In genomic region chr17:75855310-75856061, GRCh38 we compare ENCODE assay signal across 8 cellular contexts. TPM values are rescaled to one million over a fixed set of nuclear protein-coding genes. Genes with fewer than 3 reads are reported as not detected.
DNase-seq lines count a peak whose midpoint lies in the region; ATAC-seq and TF ChIP-seq lines count a peak whose summit lies in the region.

Gene WBP2 (minus strand): TSS chr17:75855335. CDS start chr17:75855297, 38 bp downstream.

- H3K4me1 Mint-ChIP-seq in WTC11 (peaks cover 12% of the 10 kb centered on the region), immature natural killer cell (peaks cover 22 to 43% of the 10 kb centered on the region in 2 donors)

- TF ChIP-seq POLR2A in GM18951 (IDR thresholded peaks at IDR 0.05; ENCODE audit: extremely low read depth, insufficient read depth, insufficient read length): peak; percentile 98

- peak; percentile 14 for TF ChIP-seq CTCF in AG09319 (IDR thresholded peaks at IDR 0.05; ENCODE audit: low read depth, low read length)
- no peak for TF ChIP-seq CTCF in WTC11 (IDR thresholded peaks at IDR 0.05)
- TF ChIP-seq CTCF in cardiac fibroblast (IDR thresholded peaks at IDR 0.05; ENCODE audit: low read depth, low read length): no peak

- in situ Hi-C loops in GM18951 (cut with MboI; ENCODE audit: low sequenced_read_pairs, unreplicated experiment): no loop called here

- H3K27me3 Mint-ChIP-seq in WTC11 (ENCODE audit: low read depth) (no peaks in the 10 kb centered on the region), immature natural killer cell (ENCODE audit: low read depth in 3 of 3) (peaks cover 0 to 4% (median 0%) of the 10 kb centered on the region in 3 donors)

- H3K36me3 Mint-ChIP-seq in WTC11 (peaks cover 5% of the 10 kb centered on the region; the same call in 1 of the 2 replicates), immature natural killer cell (no peaks in the 10 kb centered on the region)

- H3K27ac Mint-ChIP-seq in WTC11 (peak within 1 kb of the TSS; percentile 98), immature natural killer cell (peak within 1 kb of the TSS in 3 of 6 donors; percentile 80 to 93 (median 91))

- H3K4me3 Mint-ChIP-seq in WTC11 (no peak within 1 kb of the TSS), immature natural killer cell (peak within 1 kb of the TSS in 1 of 5 donors; percentile 90)

- CTCF ChIA-PET in WTC11 (lab: Charles Lee): interaction anchor here (0.6 to 6.0 kb wide), 44 partner anchors 9 to 816 kb away, joined by 3 to 100 read pairs (median 4); partner anchors contain the start of genes ACOX1, CDK3, FBF1 and GALK1

- ATAC-seq in HG03196 (IDR thresholded peaks at IDR 0.05; ENCODE audit: unreplicated experiment) (peak; percentile 85), WTC11 (peak; percentile 92)

- peak within 1 kb of the TSS; percentile 94 to 95 for H3K4me3 ChIP-seq in cardiac fibroblast (replicated peaks in 1 of 2; ENCODE audit: low read depth in 2 of 2, low read length in 2 of 2)

- POLR2A ChIA-PET in WTC11 (lab: Charles Lee): interaction anchor here (0.6 to 1.5 kb wide), 17 partner anchors 9 to 108 kb away, joined by 3 to 16 read pairs (median 6); partner anchors contain the start of genes FBF1, TRIM47 and UNK

- H3K9me3 Mint-ChIP-seq in WTC11 (no peaks in the 10 kb centered on the region), immature natural killer cell (no peaks in the 10 kb centered on the region)

- DNase-seq in AG09319 (ENCODE audit: extremely low read depth, low read depth) (peak; percentile 99), NCI-H226 (peak; percentile 99), WTC11 (ENCODE audit: low spot score) (peak; percentile 98), cardiac fibroblast (ENCODE audit: low read depth in 2 of 2) (peak; percentile 100), immature natural killer cell (peak; percentile 98 to 99 (median 99)), smooth muscle cell of the brain vasculature (ENCODE audit: low read depth, low spot score) (peak; percentile 99)

TF ChIP-seq in WTC11, 78 proteins besides CTCF, POLR2A, EP300 and RAD21 (continues in another document):
- TF ChIP-seq TP53 (CRISPR knock-in tag; IDR thresholded peaks at IDR 0.05) (0 out of 2 replicates have a peak, but pooled peaks have one; percentile 35), SMAD3 (CRISPR knock-in tag; IDR thresholded peaks at IDR 0.05; ENCODE audit: borderline replicate concordance) (no peak), HMGA2 (CRISPR knock-in tag; IDR thresholded peaks at IDR 0.05) (0 out of 2 replicates have a peak, but pooled peaks have one; percentile 8), ESRRA (CRISPR knock-in tag; IDR thresholded peaks at IDR 0.05; ENCODE audit: borderline replicate concordance) (no peak), ETV6 (CRISPR knock-in tag; IDR thresholded peaks at IDR 0.05) (peak; percentile 81; the same call in 1 of the 2 replicates), GTF2I (CRISPR knock-in tag; conservative IDR thresholded peaks at IDR 0.05) (no peak), E2F5 (CRISPR knock-in tag; IDR thresholded peaks at IDR 0.05) (no peak), CDX4 (CRISPR knock-in tag; IDR thresholded peaks at IDR 0.05; ENCODE audit: borderline replicate concordance) (no peak), ZNF671 (CRISPR knock-in tag; IDR thresholded peaks at IDR 0.05) (no peak), SOX15 (CRISPR knock-in tag; IDR thresholded peaks at IDR 0.05) (no peak), NFE2L1 (CRISPR knock-in tag; IDR thresholded peaks at IDR 0.05) (no peak), MXD4 (CRISPR knock-in tag; IDR thresholded peaks at IDR 0.05; ENCODE audit: borderline replicate concordance) (no peak), ZNF138 (CRISPR knock-in tag; conservative IDR thresholded peaks at IDR 0.05) (no peak)
- TF ChIP-seq, protein P1, sequence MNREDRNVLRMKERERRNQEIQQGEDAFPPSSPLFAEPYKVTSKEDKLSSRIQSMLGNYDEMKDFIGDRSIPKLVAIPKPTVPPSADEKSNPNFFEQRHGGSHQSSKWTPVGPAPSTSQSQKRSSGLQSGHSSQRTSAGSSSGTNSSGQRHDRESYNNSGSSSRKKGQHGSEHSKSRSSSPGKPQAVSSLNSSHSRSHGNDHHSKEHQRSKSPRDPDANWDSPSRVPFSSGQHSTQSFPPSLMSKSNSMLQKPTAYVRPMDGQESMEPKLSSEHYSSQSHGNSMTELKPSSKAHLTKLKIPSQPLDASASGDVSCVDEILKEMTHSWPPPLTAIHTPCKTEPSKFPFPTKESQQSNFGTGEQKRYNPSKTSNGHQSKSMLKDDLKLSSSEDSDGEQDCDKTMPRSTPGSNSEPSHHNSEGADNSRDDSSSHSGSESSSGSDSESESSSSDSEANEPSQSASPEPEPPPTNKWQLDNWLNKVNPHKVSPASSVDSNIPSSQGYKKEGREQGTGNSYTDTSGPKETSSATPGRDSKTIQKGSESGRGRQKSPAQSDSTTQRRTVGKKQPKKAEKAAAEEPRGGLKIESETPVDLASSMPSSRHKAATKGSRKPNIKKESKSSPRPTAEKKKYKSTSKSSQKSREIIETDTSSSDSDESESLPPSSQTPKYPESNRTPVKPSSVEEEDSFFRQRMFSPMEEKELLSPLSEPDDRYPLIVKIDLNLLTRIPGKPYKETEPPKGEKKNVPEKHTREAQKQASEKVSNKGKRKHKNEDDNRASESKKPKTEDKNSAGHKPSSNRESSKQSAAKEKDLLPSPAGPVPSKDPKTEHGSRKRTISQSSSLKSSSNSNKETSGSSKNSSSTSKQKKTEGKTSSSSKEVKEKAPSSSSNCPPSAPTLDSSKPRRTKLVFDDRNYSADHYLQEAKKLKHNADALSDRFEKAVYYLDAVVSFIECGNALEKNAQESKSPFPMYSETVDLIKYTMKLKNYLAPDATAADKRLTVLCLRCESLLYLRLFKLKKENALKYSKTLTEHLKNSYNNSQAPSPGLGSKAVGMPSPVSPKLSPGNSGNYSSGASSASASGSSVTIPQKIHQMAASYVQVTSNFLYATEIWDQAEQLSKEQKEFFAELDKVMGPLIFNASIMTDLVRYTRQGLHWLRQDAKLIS (CRISPR knock-in tag; IDR thresholded peaks at IDR 0.05; ENCODE audit: borderline replicate concordance): no peak
- TF ChIP-seq, protein P2, sequence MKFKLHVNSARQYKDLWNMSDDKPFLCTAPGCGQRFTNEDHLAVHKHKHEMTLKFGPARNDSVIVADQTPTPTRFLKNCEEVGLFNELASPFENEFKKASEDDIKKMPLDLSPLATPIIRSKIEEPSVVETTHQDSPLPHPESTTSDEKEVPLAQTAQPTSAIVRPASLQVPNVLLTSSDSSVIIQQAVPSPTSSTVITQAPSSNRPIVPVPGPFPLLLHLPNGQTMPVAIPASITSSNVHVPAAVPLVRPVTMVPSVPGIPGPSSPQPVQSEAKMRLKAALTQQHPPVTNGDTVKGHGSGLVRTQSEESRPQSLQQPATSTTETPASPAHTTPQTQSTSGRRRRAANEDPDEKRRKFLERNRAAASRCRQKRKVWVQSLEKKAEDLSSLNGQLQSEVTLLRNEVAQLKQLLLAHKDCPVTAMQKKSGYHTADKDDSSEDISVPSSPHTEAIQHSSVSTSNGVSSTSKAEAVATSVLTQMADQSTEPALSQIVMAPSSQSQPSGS (CRISPR knock-in tag; IDR thresholded peaks at IDR 0.05; ENCODE audit: borderline replicate concordance, low read depth): no peak
- TF ChIP-seq, protein P3, sequence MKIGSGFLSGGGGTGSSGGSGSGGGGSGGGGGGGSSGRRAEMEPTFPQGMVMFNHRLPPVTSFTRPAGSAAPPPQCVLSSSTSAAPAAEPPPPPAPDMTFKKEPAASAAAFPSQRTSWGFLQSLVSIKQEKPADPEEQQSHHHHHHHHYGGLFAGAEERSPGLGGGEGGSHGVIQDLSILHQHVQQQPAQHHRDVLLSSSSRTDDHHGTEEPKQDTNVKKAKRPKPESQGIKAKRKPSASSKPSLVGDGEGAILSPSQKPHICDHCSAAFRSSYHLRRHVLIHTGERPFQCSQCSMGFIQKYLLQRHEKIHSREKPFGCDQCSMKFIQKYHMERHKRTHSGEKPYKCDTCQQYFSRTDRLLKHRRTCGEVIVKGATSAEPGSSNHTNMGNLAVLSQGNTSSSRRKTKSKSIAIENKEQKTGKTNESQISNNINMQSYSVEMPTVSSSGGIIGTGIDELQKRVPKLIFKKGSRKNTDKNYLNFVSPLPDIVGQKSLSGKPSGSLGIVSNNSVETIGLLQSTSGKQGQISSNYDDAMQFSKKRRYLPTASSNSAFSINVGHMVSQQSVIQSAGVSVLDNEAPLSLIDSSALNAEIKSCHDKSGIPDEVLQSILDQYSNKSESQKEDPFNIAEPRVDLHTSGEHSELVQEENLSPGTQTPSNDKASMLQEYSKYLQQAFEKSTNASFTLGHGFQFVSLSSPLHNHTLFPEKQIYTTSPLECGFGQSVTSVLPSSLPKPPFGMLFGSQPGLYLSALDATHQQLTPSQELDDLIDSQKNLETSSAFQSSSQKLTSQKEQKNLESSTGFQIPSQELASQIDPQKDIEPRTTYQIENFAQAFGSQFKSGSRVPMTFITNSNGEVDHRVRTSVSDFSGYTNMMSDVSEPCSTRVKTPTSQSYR (CRISPR knock-in tag; IDR thresholded peaks at IDR 0.05): no peak

RNA-seq across cellular contexts. Expression of gene WBP2, which starts in this region (rescaled TPM):
- 64.3 to 69.4 TPM (median 68.8 TPM) in 3 replicates for total RNA-seq in WTC11 (2021)
- 10 to 100 TPM; 51.2 to 85.8 (median 69.1) TPM for polyA plus RNA-seq in immature natural killer cell

Comparison
In these comparisons a context has a peak if more than half of its experiments do, and no peak if none do; other contexts are left out.
1. Peak in every context shown above with its lines: DNase-seq, ATAC-seq and H3K4me3 ChIP-seq.